In genomic region chr9:136351868-136352267, GRCh38 we compare ENCODE assay signal across 5 cellular contexts. TPM values are rescaled to one million over a fixed set of nuclear protein-coding genes. Genes with fewer than 3 reads are reported as not detected.
"Had no signal": no experiment of that assay in that cellular context is flagged by ENCODE, and none has a peak within 500 bp of the region (broad histone marks: within the 10 kb centered on the region; RNA-seq: fewer than 3 reads in every experiment).

No MANE protein-coding gene starts in this region.

RNA-seq across cellular contexts. Expression of gene GPSM1, which starts 24.5 kb away (rescaled TPM):
- polyA plus RNA-seq: IgD-negative memory B cell had no signal

RNA-seq across cellular contexts. Expression of gene CCDC187, which starts 48.0 kb away (rescaled TPM):
- total RNA-seq: GM23248, H4, H7, HFFc6 had no signal
- polyA plus RNA-seq: GM23248 had no signal
